ENCODE assay signal across 8 cellular contexts in genomic region chr21:43938751-43939442, GRCh38.
DNase-seq lines count a peak whose midpoint lies in the region; ATAC-seq and TF ChIP-seq lines count a peak whose summit lies in the region.

No MANE protein-coding gene starts in this region.

- DNase-seq in CD8-positive, alpha-beta T cell, result peak; percentile 82 to 94 (median 90)
- peak; percentile 29 for DNase-seq in SHP77 treated with DMSO at 0.1 percent for 48 hours (lab: John Stamatoyannopoulos, UW)
- peak; percentile 89 for DNase-seq in activated naive CD4-positive, alpha-beta T cell treated with Interleukin-2 at 50 U/mL for 16 hours
- DNase-seq in head of caudate nucleus, result peak; percentile 66 to 94 (median 85)
- peak; percentile 92 for DNase-seq in posterior vena cava (ENCODE audit: low spot score)
- DNase-seq in type B pancreatic cell (ENCODE audit: extremely low spot score, unreplicated experiment), result peak; percentile 81

- no peaks in the 10 kb centered on the region for H3K9me3 Mint-ChIP-seq in CD8-positive, alpha-beta T cell
- H3K9me3 Mint-ChIP-seq in type B pancreatic cell, result no peaks in the 10 kb centered on the region

- peak; percentile 100 for ATAC-seq in CD8-positive, alpha-beta T cell
- ATAC-seq in GM19351 (IDR thresholded peaks at IDR 0.05; ENCODE audit: unreplicated experiment) (peak; percentile 85), HG03460 (IDR thresholded peaks at IDR 0.05; ENCODE audit: unreplicated experiment) (peak; percentile 68)

- H3K27ac Mint-ChIP-seq in CD8-positive, alpha-beta T cell, result peak overlapping the region; percentile 85
- peak overlapping the region; percentile 80 for H3K27ac Mint-ChIP-seq in type B pancreatic cell

- H3K4me3 Mint-ChIP-seq in CD8-positive, alpha-beta T cell, result peak overlapping the region; percentile 91
- H3K4me3 Mint-ChIP-seq in type B pancreatic cell, result peak overlapping the region; percentile 55

- H3K36me3 ChIP-seq in CD8-positive, alpha-beta T cell (ENCODE audit: insufficient read depth, low read length), result no peaks in the 10 kb centered on the region

- peak overlapping the region; percentile 40 for H3K27ac ChIP-seq in CD8-positive, alpha-beta T cell (ENCODE audit: low read depth, low read length)

- intact Hi-C loops in CD8-positive, alpha-beta T cell (cut with DNase I, micrococcal nuclease), result loop anchor here (1.0 to 2.0 kb wide), 7 partner anchors 17 to 150 kb away; partner anchors contain the start of gene RRP1 (in 2 of the 2)
- intact Hi-C loops in head of caudate nucleus (cut with DNase I), result loop anchor here (5.0 kb wide), 1 partner anchor 137 kb away; no protein-coding TSS in a partner anchor
- intact Hi-C loops in posterior vena cava (cut with DNase I), result loop anchor here in 1 of 2 donors (10.0 kb wide), 1 partner anchor 74 kb away; the partner anchor contains the start of gene AGPAT3

- POLR2A ChIA-PET in CD8-positive, alpha-beta T cell (lab: Charles Lee), result no interaction called here

- H3K4me1 ChIP-seq in CD8-positive, alpha-beta T cell (ENCODE audit: insufficient read depth, low read length), result peaks cover 14% of the 10 kb centered on the region

- peaks cover 18% of the 10 kb centered on the region for H3K4me1 Mint-ChIP-seq in CD8-positive, alpha-beta T cell (ENCODE audit: low read depth)
- peaks cover 18% of the 10 kb centered on the region for H3K4me1 Mint-ChIP-seq in type B pancreatic cell (ENCODE audit: unreplicated experiment)

- peak overlapping the region; percentile 67 for H3K4me3 ChIP-seq in CD8-positive, alpha-beta T cell (ENCODE audit: low read depth, low read length)

- no peaks in the 10 kb centered on the region for H3K9me3 ChIP-seq in CD8-positive, alpha-beta T cell (ENCODE audit: low read length)

- H3K27me3 Mint-ChIP-seq in CD8-positive, alpha-beta T cell (ENCODE audit: low read depth), result no peaks in the 10 kb centered on the region
- no peaks in the 10 kb centered on the region for H3K27me3 Mint-ChIP-seq in type B pancreatic cell

- CTCF ChIA-PET in CD8-positive, alpha-beta T cell (lab: Charles Lee), result interaction anchor here (0.6 to 5.1 kb wide), 25 partner anchors 11 to 149 kb away, joined by 3 to 33 read pairs (median 4); partner anchors contain the start of gene RRP1

- TF ChIP-seq CTCF in CD8-positive, alpha-beta T cell (IDR thresholded peaks at IDR 0.05), result peak; percentile 100
- TF ChIP-seq CTCF in type B pancreatic cell (conservative IDR thresholded peaks at IDR 0.05), result peak; percentile 92

- no peaks in the 10 kb centered on the region for H3K27me3 ChIP-seq in CD8-positive, alpha-beta T cell (ENCODE audit: insufficient read depth, low read length)

- peaks cover 9% of the 10 kb centered on the region for H3K36me3 Mint-ChIP-seq in CD8-positive, alpha-beta T cell
- H3K36me3 Mint-ChIP-seq in type B pancreatic cell, result no peaks in the 10 kb centered on the region

Comparison
In these comparisons a context has a peak if more than half of its experiments do, and no peak if none do; other contexts are left out.
1. Peak in every context shown above with its lines: DNase-seq, ATAC-seq, H3K4me3 ChIP-seq and H3K27ac ChIP-seq.
2. DNase-seq: peak in every context shown above with its lines; median percentile 92 in posterior vena cava; 90 in CD8-positive, alpha-beta T cell; 89 in activated naive CD4-positive, alpha-beta T cell treated with Interleukin-2 at 50 U/mL for 16 hours; 85 in head of caudate nucleus; 81 in type B pancreatic cell; 29 in SHP77 treated with DMSO at 0.1 percent for 48 hours.